21 cellular contexts compared by ENCODE assay signal in genomic region chr13:33884506-33885221, GRCh38.
DNase-seq lines count a peak whose midpoint lies in the region; ATAC-seq and TF ChIP-seq lines count a peak whose summit lies in the region.
"Had no signal": no experiment of that assay in that cellular context is flagged by ENCODE, and none has a peak within 500 bp of the region (broad histone marks: within the 10 kb centered on the region; RNA-seq: fewer than 3 reads in every experiment).

No MANE protein-coding gene starts in this region.

- no peak overlapping the region for H2BK5ac ChIP-seq in neuronal stem cell (ENCODE audit: low read length)

- H4K8ac ChIP-seq in neuronal stem cell (ENCODE audit: low read depth, low read length) = no peak overlapping the region

- no peak overlapping the region for H3K4ac ChIP-seq in neuronal stem cell (ENCODE audit: low read length)

- ATAC-seq in left lobe of liver (peak; percentile 45), HG03354 (IDR thresholded peaks at IDR 0.05; ENCODE audit: poor library complexity, severe bottlenecking, unreplicated experiment) (no peak), T-helper 17 cell (no peak)
- ATAC-seq: A549; CD8-positive, alpha-beta T cell; GM23338; HCT116 had no signal

- H3K36me3 ChIP-seq in neuronal stem cell (replicated peaks in 1 of 2; ENCODE audit: control insufficient read depth in 2 of 2, insufficient read depth in 2 of 2, low read length in 2 of 2) = peaks cover 3 to 26% of the 10 kb centered on the region in 2 donors
- H3K36me3 ChIP-seq: Peyer's patch, SJSA1 had no signal

- H2BK15ac ChIP-seq in neuronal stem cell (ENCODE audit: low read length) = no peak overlapping the region

- no CpG with 5 or more reads among the region's 12 CpGs for WGBS in neuronal stem cell (ENCODE audit: extremely low coverage in 2 of 2, insufficient read length in 2 of 2, insufficient replicate concordance in 1 of 2), 2 donors

- H3K27ac Mint-ChIP-seq in T-helper 17 cell = no peak overlapping the region
- H3K27ac Mint-ChIP-seq: CD8-positive, alpha-beta T cell; GM23338 had no signal

- no peaks in the 10 kb centered on the region for H3K27me3 ChIP-seq in neuronal stem cell (ENCODE audit: control insufficient read depth in 3 of 3, insufficient read depth in 3 of 3, low read depth in 1 of 3, low read length in 3 of 3)
- H3K27me3 ChIP-seq: BLaER1, Peyer's patch, SJSA1 had no signal

- H3K23ac ChIP-seq in neuronal stem cell (ENCODE audit: low read depth, low read length, poor library complexity) = no peak overlapping the region

- no peak overlapping the region for H2BK12ac ChIP-seq in neuronal stem cell (ENCODE audit: low read length)

- no peak overlapping the region for H3K14ac ChIP-seq in neuronal stem cell (ENCODE audit: low read length)

- no peak overlapping the region for H4K91ac ChIP-seq in neuronal stem cell (ENCODE audit: low read depth, low read length, poor library complexity)

- H3K9ac ChIP-seq in neuronal stem cell (ENCODE audit: low read depth, low read length, poor library complexity) = no peak overlapping the region
- H3K9ac ChIP-seq: BLaER1 had no signal

- H3K4me3 Mint-ChIP-seq in T-helper 17 cell = no peak overlapping the region
- H3K4me3 Mint-ChIP-seq: CD8-positive, alpha-beta T cell; GM23338 had no signal

- TF ChIP-seq CTCF in C4-2B (conservative IDR thresholded peaks at IDR 0.05) = no peak

- no peak overlapping the region for H2BK120ac ChIP-seq in neuronal stem cell (ENCODE audit: low read depth, low read length)

- H2AFZ ChIP-seq in neuronal stem cell (ENCODE audit: low read length) = peak overlapping the region; percentile 62
- H2AFZ ChIP-seq: GM23338 had no signal

- H3K4me2 ChIP-seq in neuronal stem cell (ENCODE audit: insufficient read depth, low read length, poor library complexity, severe bottlenecking) = no peak overlapping the region
- H3K4me2 ChIP-seq: A549, BLaER1, GM23338 had no signal

- no peak overlapping the region for H2AK5ac ChIP-seq in neuronal stem cell (ENCODE audit: low read depth, low read length)

- DNase-seq in NCI-H748 (lab: John Stamatoyannopoulos, UW; ENCODE audit: unreplicated experiment) = peak; percentile 64
- no peak for DNase-seq in left lobe of liver (ENCODE audit: low spot score)
- no peak for DNase-seq in neuronal stem cell (ENCODE audit: low spot score)
- no peak for DNase-seq in EL
- no peak for DNase-seq in T-helper 17 cell
- DNase-seq: Calu3; CD8-positive, alpha-beta T cell; IMR-90; NCI-H1048; NCI-H187 treated with DMSO at 0.1 percent for 48 hours; NCI-H345; NCI-H524 treated with DMSO at 0.1 percent for 48 hours; NK-92 treated with Interleukin-12 subunit alpha and Interleukin-12 subunit beta, amount 100 ng/mL, for 24 hours; Peyer's patch had no signal

- no peak overlapping the region for H3K18ac ChIP-seq in neuronal stem cell (ENCODE audit: low read length)

- peaks cover 2 to 9% of the 10 kb centered on the region in 2 donors for H3K9me3 ChIP-seq in neuronal stem cell (replicated peaks in 1 of 2; ENCODE audit: control insufficient read depth in 2 of 2, insufficient read depth in 1 of 2, low read depth in 1 of 2, low read length in 2 of 2)
- H3K9me3 ChIP-seq in T-helper 17 cell (ENCODE audit: control insufficient read depth, low read length, poor library complexity, severe bottlenecking) = no peaks in the 10 kb centered on the region
- H3K9me3 ChIP-seq: A549, Peyer's patch, SJSA1 had no signal

- H3K79me1 ChIP-seq in neuronal stem cell (ENCODE audit: low read depth, low read length) = no peaks in the 10 kb centered on the region

- H3K36me3 Mint-ChIP-seq in T-helper 17 cell (ENCODE audit: low read depth) = no peaks in the 10 kb centered on the region

- H3K4me1 ChIP-seq in neuronal stem cell (ENCODE audit: control insufficient read depth in 2 of 2, insufficient read depth in 1 of 2, low read depth in 1 of 2, low read length in 2 of 2) = peaks cover 0 to 4% of the 10 kb centered on the region in 2 donors
- H3K4me1 ChIP-seq: A549, Peyer's patch, SJSA1 had no signal

- H3K4me1 Mint-ChIP-seq in T-helper 17 cell = no peaks in the 10 kb centered on the region
- H3K4me1 Mint-ChIP-seq: GM23338 had no signal

- no peaks in the 10 kb centered on the region for H3K27me3 Mint-ChIP-seq in T-helper 17 cell

- H3K27ac ChIP-seq in C4-2B = peak overlapping the region; percentile 6; the same call in 1 of the 2 replicates
- no peak overlapping the region for H3K27ac ChIP-seq in neuronal stem cell (replicated peaks; ENCODE audit: low read length)
- H3K27ac ChIP-seq: A549, BLaER1, Peyer's patch, SJSA1 had no signal

- H3K4me3 ChIP-seq in neuronal stem cell (ENCODE audit: low read length in 2 of 2) = no peak overlapping the region
- H3K4me3 ChIP-seq: A549, BLaER1, GM23338, Peyer's patch, SJSA1 had no signal
